Comparison of ENCODE assay signal across 9 cellular contexts in genomic region chr20:31860431-31861345, GRCh38. TPM values are rescaled to one million over a fixed set of nuclear protein-coding genes. Genes with fewer than 3 reads are reported as not detected.
DNase-seq lines count a peak whose midpoint lies in the region; ATAC-seq and TF ChIP-seq lines count a peak whose summit lies in the region.
"Had no signal": no experiment of that assay in that cellular context is flagged by ENCODE, and none has a peak within 500 bp of the region (broad histone marks: within the 10 kb centered on the region; RNA-seq: fewer than 3 reads in every experiment).

No MANE protein-coding gene starts in this region.

- TF ChIP-seq CTCF in GM23338 (conservative IDR thresholded peaks at IDR 0.05; ENCODE audit: low read depth in 2 of 2) (peak in 1 of 2 experiments; percentile 35; a peak in 2 of 4 replicates), neural crest cell (conservative IDR thresholded peaks at IDR 0.05) (no peak)

- peaks cover 13% of the 10 kb centered on the region for H3K4me1 ChIP-seq in CD4-positive, CD25-positive, alpha-beta regulatory T cell (ENCODE audit: control insufficient read depth, insufficient read depth, low read length, poor library complexity, severe bottlenecking)
- H3K4me1 ChIP-seq in GM23338 (ENCODE audit: insufficient read depth) (peaks cover 33% of the 10 kb centered on the region), esophagus (ENCODE audit: control insufficient read depth in 2 of 2, insufficient read depth in 2 of 2, low read length in 1 of 2) (peaks cover 11 to 12% of the 10 kb centered on the region in 2 donors)

- no peaks in the 10 kb centered on the region for H3K79me2 ChIP-seq in GM23338 (replicated peaks; ENCODE audit: insufficient read depth)

- 5 to 10% methylated on average over 28 to 32 of the region's 32 CpGs for WGBS in esophagus, 2 donors

- H3K27me3 ChIP-seq in CD4-positive, CD25-positive, alpha-beta regulatory T cell (ENCODE audit: control insufficient read depth, insufficient read depth, low read length): peaks cover 10% of the 10 kb centered on the region
- H3K27me3 ChIP-seq in GM23338 (ENCODE audit: insufficient read depth): peaks cover 40% of the 10 kb centered on the region
- peaks cover 0 to 2% of the 10 kb centered on the region in 2 donors for H3K27me3 ChIP-seq in esophagus (ENCODE audit: control insufficient read depth in 1 of 2, insufficient read depth in 2 of 2, low read length in 2 of 2)

- peak overlapping the region; percentile 100 for H3K4me2 ChIP-seq in GM23338

- no peaks in the 10 kb centered on the region for H3K9me2 ChIP-seq in GM23338 (ENCODE audit: insufficient read depth)

- peak overlapping the region; percentile 19 to 52 (median 32) for H3K4me3 Mint-ChIP-seq in CD4-positive, CD25-positive, alpha-beta regulatory T cell
- peak overlapping the region; percentile 84 for H3K4me3 Mint-ChIP-seq in GM23338
- H3K4me3 Mint-ChIP-seq in neural crest cell: peak overlapping the region; percentile 78

- H3K9me3 ChIP-seq in CD4-positive, CD25-positive, alpha-beta regulatory T cell (ENCODE audit: control insufficient read depth in 2 of 2, low read length in 2 of 2): no peaks in the 10 kb centered on the region
- no peaks in the 10 kb centered on the region for H3K9me3 ChIP-seq in esophagus (ENCODE audit: control insufficient read depth in 2 of 2, insufficient read depth in 1 of 2, low read depth in 1 of 2, low read length in 1 of 2)

- H2AFZ ChIP-seq in GM23338: peak overlapping the region; percentile 100

- H3F3A ChIP-seq in GM23338 (replicated peaks; ENCODE audit: low read depth): peaks cover 24% of the 10 kb centered on the region

- no peaks in the 10 kb centered on the region for H3K36me3 Mint-ChIP-seq in CD4-positive, CD25-positive, alpha-beta regulatory T cell
- H3K36me3 Mint-ChIP-seq in GM23338 (ENCODE audit: low read depth): no peaks in the 10 kb centered on the region
- H3K36me3 Mint-ChIP-seq in neural crest cell (ENCODE audit: low read depth): no peaks in the 10 kb centered on the region

- H3K4me1 Mint-ChIP-seq in CD4-positive, CD25-positive, alpha-beta regulatory T cell: peaks cover 0 to 20% (median 2%) of the 10 kb centered on the region in 4 donors
- peaks cover 11% of the 10 kb centered on the region; the same call in 2 of the 3 replicates for H3K4me1 Mint-ChIP-seq in GM23338
- H3K4me1 Mint-ChIP-seq in neural crest cell: peaks cover 29% of the 10 kb centered on the region

- no peak overlapping the region for H3K4me3 ChIP-seq in CD4-positive, CD25-positive, alpha-beta regulatory T cell (ENCODE audit: low read depth, low read length)
- H3K4me3 ChIP-seq in GM23338: peak overlapping the region; percentile 98
- peak overlapping the region; percentile 57 to 60 for H3K4me3 ChIP-seq in esophagus (ENCODE audit: low read depth in 1 of 2, low read length in 2 of 2)

- no peak overlapping the region for H3K27ac Mint-ChIP-seq in CD4-positive, CD25-positive, alpha-beta regulatory T cell
- H3K27ac Mint-ChIP-seq in GM23338 (no peak overlapping the region), neural crest cell (ENCODE audit: unreplicated experiment) (no peak overlapping the region)

- peaks cover 0 to 2% (median 0%) of the 10 kb centered on the region in 7 donors for H3K9me3 Mint-ChIP-seq in CD4-positive, CD25-positive, alpha-beta regulatory T cell
- H3K9me3 Mint-ChIP-seq in GM23338 (peaks cover 34% of the 10 kb centered on the region; the same call in 2 of the 3 replicates), neural crest cell (no peaks in the 10 kb centered on the region)

- H4K20me1 ChIP-seq in GM23338 (replicated peaks; ENCODE audit: insufficient read depth): no peaks in the 10 kb centered on the region; the same call in none of the 2 replicates

- peak in 1 of 2 donors; percentile 9 for ATAC-seq in CD4-positive, CD25-positive, alpha-beta regulatory T cell (ENCODE audit: low read depth in 2 of 2)
- ATAC-seq in GM23338: peak; percentile 57
- ATAC-seq in HG02763 (IDR thresholded peaks at IDR 0.05; ENCODE audit: unreplicated experiment): no peak
- ATAC-seq in HG02840 (IDR thresholded peaks at IDR 0.05; ENCODE audit: low FRiP score, unreplicated experiment): no peak

- H3K27me3 Mint-ChIP-seq in CD4-positive, CD25-positive, alpha-beta regulatory T cell: peaks cover 35% of the 10 kb centered on the region
- peaks cover 30% of the 10 kb centered on the region for H3K27me3 Mint-ChIP-seq in GM23338 (ENCODE audit: insufficient read depth, low read depth, poor library complexity)
- H3K27me3 Mint-ChIP-seq in neural crest cell (ENCODE audit: low read depth): peaks cover 24% of the 10 kb centered on the region

- DNase-seq in CD4-positive, CD25-positive, alpha-beta regulatory T cell: no peak
- peak; percentile 85 for DNase-seq in GM23338 (ENCODE audit: low spot score)
- peak; percentile 78 for DNase-seq in RKO (ENCODE audit: low spot score)
- DNase-seq in neural crest cell (ENCODE audit: low read depth, low spot score): no peak
- no peak for DNase-seq in activated CD4-positive, alpha-beta T cell treated with anti-CD3 and anti-CD28 coated beads, Interleukin-2, amount 50 U/mL, for 1 hour

- no peak overlapping the region for H3K27ac ChIP-seq in CD4-positive, CD25-positive, alpha-beta regulatory T cell (ENCODE audit: insufficient read depth, low read length, poor library complexity, severe bottlenecking)
- H3K27ac ChIP-seq in GM23338 (ENCODE audit: low read depth) (no peak overlapping the region), esophagus (ENCODE audit: low read depth in 2 of 2, low read length in 1 of 2) (peak overlapping the region in 1 of 2 donors; percentile 43)

- H3K36me3 ChIP-seq in CD4-positive, CD25-positive, alpha-beta regulatory T cell (ENCODE audit: control insufficient read depth, insufficient read depth, low read length): no peaks in the 10 kb centered on the region
- H3K36me3 ChIP-seq in GM23338 (ENCODE audit: insufficient read depth): no peaks in the 10 kb centered on the region
- H3K36me3 ChIP-seq in esophagus (ENCODE audit: control insufficient read depth in 2 of 2, insufficient read depth in 2 of 2, low read length in 1 of 2): no peaks in the 10 kb centered on the region

TF ChIP-seq in GM23338, 12 proteins besides CTCF, POLR2A, EP300 and RAD21 (continues in another document):
- TF ChIP-seq ZNF114 (CRISPR knock-in tag; IDR thresholded peaks at IDR 0.05) (no peak), NANOG (IDR thresholded peaks at IDR 0.05; ENCODE audit: borderline replicate concordance) (no peak), ETS1 (IDR thresholded peaks at IDR 0.05) (no peak), CREB1 (CRISPR knock-in tag; IDR thresholded peaks at IDR 0.05; ENCODE audit: low read depth) (no peak), POLR2AphosphoS5 (IDR thresholded peaks at IDR 0.05; ENCODE audit: low read depth) (0 out of 2 replicates have a peak, but pooled peaks have one; percentile 3), STAT1 (IDR thresholded peaks at IDR 0.05; ENCODE audit: unreplicated experiment) (no peak), ZNF331 (CRISPR knock-in tag; IDR thresholded peaks at IDR 0.05; ENCODE audit: low read depth) (no peak)

RNA-seq across cellular contexts. Expression of gene DUSP15, which starts 9.6 kb away (rescaled TPM):
- not detected for total RNA-seq in CD4-positive, CD25-positive, alpha-beta regulatory T cell
- polyA plus RNA-seq in CD4-positive, CD25-positive, alpha-beta regulatory T cell: not detected
- 2.8 and 5.9 TPM in 2 replicates for total RNA-seq in GM23338 (2014; rRNA removed; shearing (Covaris generic))
- polyA plus RNA-seq in GM23338 (2016; fragmentation: Nextera tagmentation; extraction: Ambion mirVana) (0.61 and 0.99 TPM in 2 replicates), esophagus (under 1 TPM; 0.55 to 0.58 TPM)
- 13.5 and 13.7 TPM in 2 replicates for total RNA-seq in neural crest cell
- total RNA-seq: NCI-H460 had no signal

RNA-seq across cellular contexts. Expression of gene TTLL9, which starts 9.7 kb away (rescaled TPM):
- total RNA-seq in CD4-positive, CD25-positive, alpha-beta regulatory T cell: not detected
- polyA plus RNA-seq in CD4-positive, CD25-positive, alpha-beta regulatory T cell: not detected
- total RNA-seq in GM23338 (2014; rRNA removed; shearing (Covaris generic)): 0.39 TPM in 1 of 2 replicates, not detected in the other
- polyA plus RNA-seq in GM23338 (2016; fragmentation: Nextera tagmentation; extraction: Ambion mirVana): not detected in 2 replicates
- polyA plus RNA-seq in esophagus: under 1 TPM; 0.12 to 0.14 TPM
- total RNA-seq in neural crest cell: 2.9 and 3.3 TPM in 2 replicates
- total RNA-seq: NCI-H460 had no signal

RNA-seq across cellular contexts. Expression of gene FOXS1, which starts 15.3 kb away (rescaled TPM):
- not detected for total RNA-seq in CD4-positive, CD25-positive, alpha-beta regulatory T cell
- not detected for polyA plus RNA-seq in CD4-positive, CD25-positive, alpha-beta regulatory T cell
- not detected in 2 replicates for total RNA-seq in GM23338 (2014; rRNA removed; shearing (Covaris generic))
- polyA plus RNA-seq in GM23338 (2016; fragmentation: Nextera tagmentation; extraction: Ambion mirVana): 0.26 TPM in 1 of 2 replicates, not detected in the other
- polyA plus RNA-seq in esophagus: under 1 TPM; 0.35 to 0.41 TPM
- not detected in 2 replicates for total RNA-seq in neural crest cell
- total RNA-seq: NCI-H460 had no signal

RNA-seq across cellular contexts. Expression of gene MYLK2, which starts 41.5 kb away (rescaled TPM):
- not detected for total RNA-seq in CD4-positive, CD25-positive, alpha-beta regulatory T cell
- polyA plus RNA-seq in CD4-positive, CD25-positive, alpha-beta regulatory T cell: not detected
- 0.28 TPM in 1 of 2 replicates, not detected in the other for total RNA-seq in GM23338 (2014; rRNA removed; shearing (Covaris generic))
- polyA plus RNA-seq in GM23338 (2016; fragmentation: Nextera tagmentation; extraction: Ambion mirVana): 0.21 and 0.23 TPM in 2 replicates
- under 1 TPM; 0.08 to 0.11 TPM for polyA plus RNA-seq in esophagus
- total RNA-seq in neural crest cell: 1.6 and 1.8 TPM in 2 replicates

Comparison
In these comparisons a context has a peak if more than half of its experiments do, and no peak if none do; other contexts are left out.
1. DNase-seq: peak in GM23338 (single experiment) and RKO (single experiment); none in CD4-positive, CD25-positive, alpha-beta regulatory T cell (0 of 3), neural crest cell (single experiment) and activated CD4-positive, alpha-beta T cell treated with anti-CD3 and anti-CD28 coated beads, Interleukin-2, amount 50 U/mL, for 1 hour (single experiment).
2. H3K4me3 Mint-ChIP-seq: peak in every context shown above with its lines; median percentile 84 in GM23338; 78 in neural crest cell; 32 in CD4-positive, CD25-positive, alpha-beta regulatory T cell.